In the genomic region with DNA sequence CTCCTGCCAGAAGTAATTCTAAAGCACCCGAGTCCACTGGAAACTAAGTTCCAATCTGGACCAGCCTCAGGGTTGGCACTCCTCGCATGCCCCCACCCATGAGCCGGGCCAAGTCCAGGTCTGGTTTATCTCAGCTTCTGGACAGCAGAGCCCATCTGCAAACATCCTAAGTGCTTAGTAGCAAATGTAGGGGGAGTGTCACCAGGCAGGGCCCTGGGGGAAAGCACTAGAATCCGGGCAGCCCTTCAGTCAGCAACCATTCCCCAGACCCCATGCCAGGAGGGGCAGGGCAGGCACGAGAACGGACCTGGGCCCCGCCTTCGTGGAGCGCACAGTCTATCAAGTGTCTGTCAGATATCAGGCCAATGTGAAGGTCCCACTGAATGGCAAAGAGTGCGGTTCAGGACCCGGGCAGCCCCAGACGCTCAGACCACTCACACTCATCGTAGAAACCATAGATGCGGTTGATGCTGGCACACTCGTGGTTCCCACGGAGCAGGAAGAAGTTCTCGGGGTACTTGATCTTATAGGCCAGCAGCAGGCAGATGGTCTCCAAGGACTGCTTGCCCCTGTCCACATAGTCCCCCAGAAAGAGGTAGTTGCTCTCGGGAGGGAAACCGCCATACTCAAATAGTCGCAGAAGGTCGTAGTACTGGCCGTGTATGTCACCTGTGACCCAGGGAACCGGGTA, we compare ENCODE assay signal across 7 cellular contexts. TPM values are rescaled to one million over a fixed set of nuclear protein-coding genes. Genes with fewer than 3 reads are reported as not detected.
DNase-seq lines count a peak whose midpoint lies in the region; ATAC-seq and TF ChIP-seq lines count a peak whose summit lies in the region.

No MANE protein-coding gene starts in this region.

- peak overlapping the region; percentile 88 to 99 for H3K4me3 ChIP-seq in ascending aorta
- peak overlapping the region; percentile 100 for H3K4me3 ChIP-seq in thoracic aorta

- no peak for TF ChIP-seq CTCF in ascending aorta (IDR thresholded peaks at IDR 0.05)
- TF ChIP-seq CTCF in thoracic aorta (IDR thresholded peaks at IDR 0.05) = no peak

- ATAC-seq in thoracic aorta (ENCODE audit: insufficient number of reproducible peaks, low FRiP score, low read depth) (no peak), HG03097 (IDR thresholded peaks at IDR 0.05; ENCODE audit: low FRiP score, unreplicated experiment) (no peak)

- H3K27me3 ChIP-seq in ascending aorta (no peaks in the 10 kb centered on the region), layer of hippocampus (ENCODE audit: control insufficient read depth, insufficient read depth, low read length) (no peaks in the 10 kb centered on the region), thoracic aorta (replicated peaks; ENCODE audit: insufficient read depth) (no peaks in the 10 kb centered on the region)

- no peaks in the 10 kb centered on the region for H3K9me3 ChIP-seq in KOPT-K1 (ENCODE audit: insufficient read depth, low read length, poor library complexity, severe bottlenecking)
- H3K9me3 ChIP-seq in ascending aorta = no peaks in the 10 kb centered on the region
- H3K9me3 ChIP-seq in thoracic aorta = no peaks in the 10 kb centered on the region

- peaks cover 15 to 19% of the 10 kb centered on the region in 2 donors for H3K4me1 ChIP-seq in ascending aorta
- peaks cover 16 to 27% of the 10 kb centered on the region in 2 donors for H3K4me1 ChIP-seq in thoracic aorta (ENCODE audit: control insufficient read depth in 1 of 2, low read depth in 2 of 2)

- intact Hi-C loops in ascending aorta (cut with DNase I) = loop anchor here (5.0 kb wide), 1 partner anchor 82 kb away; the partner anchor contains the start of gene AIP

- H3K36me3 ChIP-seq in KOPT-K1 (ENCODE audit: insufficient read depth, low read length) (peaks cover 62% of the 10 kb centered on the region), ascending aorta (peaks cover 28 to 38% of the 10 kb centered on the region in 2 donors), thoracic aorta (peaks cover 29% of the 10 kb centered on the region)

- no peak for DNase-seq in ascending aorta (ENCODE audit: low spot score in 2 of 2)
- no peak for DNase-seq in thoracic aorta (ENCODE audit: low spot score)
- no peak for DNase-seq in NCI-H187 treated with DMSO at 0.1 percent for 48 hours (lab: John Stamatoyannopoulos, UW)
- DNase-seq in NCI-H187 (lab: John Stamatoyannopoulos, UW) = no peak

- H3K27ac ChIP-seq in KOPT-K1 (ENCODE audit: low read depth, low read length, poor library complexity, severe bottlenecking) (peak overlapping the region; percentile 96), ascending aorta (peak overlapping the region; percentile 90 to 94), layer of hippocampus (ENCODE audit: low read depth, low read length) (peak overlapping the region; percentile 97), thoracic aorta (peak overlapping the region; percentile 89 to 94)

RNA-seq across cellular contexts. Expression of gene PPP1CA, which starts 1.3 kb away (rescaled TPM):
- total RNA-seq in ascending aorta (113 TPM), thoracic aorta (10 to 100 TPM; 74.4 to 77.8 TPM)

RNA-seq across cellular contexts. Expression of gene TBC1D10C, which starts 3.5 kb away (rescaled TPM):
- total RNA-seq in ascending aorta = 0.64 TPM
- total RNA-seq in thoracic aorta = 1 to 10 TPM; 2.6 to 3.8 TPM

RNA-seq across cellular contexts. Expression of gene RAD9A, which starts 8.6 kb away (rescaled TPM):
- total RNA-seq in ascending aorta = 22.6 TPM
- total RNA-seq in thoracic aorta = 10 to 100 TPM; 15.8 to 23.0 TPM

RNA-seq across cellular contexts. Expression of gene CARNS1, which starts 15.1 kb away (rescaled TPM):
- total RNA-seq in ascending aorta = 6.0 TPM
- 10 to 100 TPM in 1 of 2 donors, 1 to 10 TPM in 1; 7.9 to 10.8 TPM for total RNA-seq in thoracic aorta

RNA-seq across cellular contexts. Expression of gene CLCF1, which starts 27.0 kb away (rescaled TPM):
- total RNA-seq in ascending aorta (32.6 TPM), thoracic aorta (10 to 100 TPM; 27.1 to 38.1 TPM)
